Comparison of ENCODE assay signal across 8 cellular contexts in the genomic region with DNA sequence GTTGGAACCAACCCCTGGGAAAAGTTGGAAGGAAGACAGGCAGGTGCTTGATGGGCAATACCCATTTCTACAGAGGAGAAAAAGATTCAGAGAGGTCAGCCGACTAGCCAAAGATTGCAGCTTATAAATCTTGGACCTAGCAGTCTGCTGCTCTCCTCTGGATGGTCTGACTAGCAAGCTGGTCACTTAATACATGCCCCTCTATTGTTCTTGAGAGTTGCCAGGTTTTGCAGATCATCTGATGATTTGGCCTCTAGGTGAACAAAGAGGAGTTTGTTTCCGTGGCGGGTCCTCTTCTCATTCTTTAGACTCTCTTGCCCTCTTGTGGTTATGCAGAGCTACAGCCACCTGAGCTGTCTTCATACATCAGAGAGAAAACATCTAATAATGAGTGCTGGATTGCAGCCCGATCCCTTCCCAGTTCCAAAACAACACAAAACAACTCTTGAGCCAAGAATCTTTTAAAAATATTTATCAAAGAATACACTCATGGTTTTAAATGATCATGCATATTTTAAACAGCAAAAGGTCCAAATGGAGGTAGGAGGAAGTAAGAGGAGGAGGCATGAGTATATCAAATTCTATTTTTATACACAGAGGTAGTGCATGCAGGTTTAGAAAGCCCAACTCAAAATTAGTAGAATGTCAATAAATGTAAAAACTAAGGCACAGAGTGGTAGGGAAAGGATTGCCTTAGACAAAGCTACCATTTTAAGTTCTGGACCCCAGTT.
DNase-seq lines count a peak whose midpoint lies in the region; ATAC-seq, FAIRE-seq and TF ChIP-seq lines count a peak whose summit lies in the region.

No MANE protein-coding gene starts in this region.

- intact Hi-C loops in esophagus squamous epithelium (cut with DNase I): no loop called here

- no peak overlapping the region for H3K4me3 ChIP-seq in AG10803 (ENCODE audit: low read length)
- H3K4me3 ChIP-seq in SJCRH30: no peak overlapping the region
- no peak overlapping the region for H3K4me3 ChIP-seq in esophagus squamous epithelium

- H3K27ac ChIP-seq in SJCRH30 (no peak overlapping the region), esophagus squamous epithelium (no peak overlapping the region)

- DNase-seq in AG10803 (ENCODE audit: low read depth) (peak; percentile 69), GM18507 (ENCODE audit: extremely low spot score, insufficient read length, low read depth) (no peak), NCI-H1092 treated with DMSO at 0.1 percent for 48 hours (lab: John Stamatoyannopoulos, UW) (peak; percentile 90), SJCRH30 (peak; percentile 79 to 91), esophagus squamous epithelium (lab: John Stamatoyannopoulos, UW) (no peak), naive B cell (peak; percentile 3)
- no peak for DNase-seq in effector memory CD8-positive, alpha-beta T cell

- H3K27ac Mint-ChIP-seq in naive B cell: no peak overlapping the region
- H3K27ac Mint-ChIP-seq in effector memory CD8-positive, alpha-beta T cell: no peak overlapping the region

- 0 out of 2 replicates have a peak, but pooled peaks cover 2% of the 10 kb centered on the region for H3K9me3 ChIP-seq in SJCRH30 (replicated peaks)
- no peaks in the 10 kb centered on the region for H3K9me3 ChIP-seq in esophagus squamous epithelium

- no peaks in the 10 kb centered on the region for H3K4me1 Mint-ChIP-seq in naive B cell
- H3K4me1 Mint-ChIP-seq in effector memory CD8-positive, alpha-beta T cell (ENCODE audit: low read depth in 2 of 2): no peaks in the 10 kb centered on the region

- no peaks in the 10 kb centered on the region for H3K36me3 Mint-ChIP-seq in naive B cell
- no peaks in the 10 kb centered on the region for H3K36me3 Mint-ChIP-seq in effector memory CD8-positive, alpha-beta T cell (ENCODE audit: insufficient read depth)

- peak; percentile 60 for FAIRE-seq in GM18507 (lab: Jason Lieb, UNC)

- peaks cover 11% of the 10 kb centered on the region; the same call in 1 of the 2 replicates for H3K4me1 ChIP-seq in SJCRH30
- peaks cover 0 to 4% (median 0%) of the 10 kb centered on the region in 3 donors for H3K4me1 ChIP-seq in esophagus squamous epithelium

- TF ChIP-seq CTCF in AG10803 (conservative IDR thresholded peaks at IDR 0.05; ENCODE audit: low read length) (peak; percentile 87), esophagus squamous epithelium (IDR thresholded peaks at IDR 0.05) (peak; percentile 20 to 87 (median 62))

- H3K9me3 Mint-ChIP-seq in naive B cell: no peaks in the 10 kb centered on the region
- peaks cover 0 to 9% of the 10 kb centered on the region in 2 donors for H3K9me3 Mint-ChIP-seq in effector memory CD8-positive, alpha-beta T cell

- TF ChIP-seq POLR2A in esophagus squamous epithelium (IDR thresholded peaks at IDR 0.05): no peak

- WGBS in esophagus squamous epithelium, 2 donors: 17 to 24% methylated on average over 4 of the region's 4 CpGs

- H3K27me3 ChIP-seq in SJCRH30 (no peaks in the 10 kb centered on the region), esophagus squamous epithelium (peaks cover 0 to 14% (median 0%) of the 10 kb centered on the region in 4 donors)

- H3K27me3 Mint-ChIP-seq in naive B cell: peaks cover 13 to 22% (median 16%) of the 10 kb centered on the region in 3 donors
- peaks cover 15 to 26% of the 10 kb centered on the region in 2 donors for H3K27me3 Mint-ChIP-seq in effector memory CD8-positive, alpha-beta T cell

- H3K4me3 Mint-ChIP-seq in naive B cell: no peak overlapping the region
- H3K4me3 Mint-ChIP-seq in effector memory CD8-positive, alpha-beta T cell: no peak overlapping the region

- ATAC-seq in HG02840 (IDR thresholded peaks at IDR 0.05; ENCODE audit: low FRiP score, unreplicated experiment) (peak; percentile 85), naive B cell (ENCODE audit: low read depth in 2 of 2) (peak in 1 of 2 donors; percentile 21)
- no peak for ATAC-seq in effector memory CD8-positive, alpha-beta T cell (replicated peaks)

- H3K36me3 ChIP-seq in SJCRH30 (no peaks in the 10 kb centered on the region), esophagus squamous epithelium (no peaks in the 10 kb centered on the region)

Comparison
In these comparisons a context has a peak if more than half of its experiments do, and no peak if none do; other contexts are left out.
1. DNase-seq: peak in AG10803 (single experiment), NCI-H1092 treated with DMSO at 0.1 percent for 48 hours (single experiment), SJCRH30 (2 of 2) and naive B cell (single experiment); none in GM18507 (single experiment), esophagus squamous epithelium (single experiment) and effector memory CD8-positive, alpha-beta T cell (0 of 3).